In the genomic region with DNA sequence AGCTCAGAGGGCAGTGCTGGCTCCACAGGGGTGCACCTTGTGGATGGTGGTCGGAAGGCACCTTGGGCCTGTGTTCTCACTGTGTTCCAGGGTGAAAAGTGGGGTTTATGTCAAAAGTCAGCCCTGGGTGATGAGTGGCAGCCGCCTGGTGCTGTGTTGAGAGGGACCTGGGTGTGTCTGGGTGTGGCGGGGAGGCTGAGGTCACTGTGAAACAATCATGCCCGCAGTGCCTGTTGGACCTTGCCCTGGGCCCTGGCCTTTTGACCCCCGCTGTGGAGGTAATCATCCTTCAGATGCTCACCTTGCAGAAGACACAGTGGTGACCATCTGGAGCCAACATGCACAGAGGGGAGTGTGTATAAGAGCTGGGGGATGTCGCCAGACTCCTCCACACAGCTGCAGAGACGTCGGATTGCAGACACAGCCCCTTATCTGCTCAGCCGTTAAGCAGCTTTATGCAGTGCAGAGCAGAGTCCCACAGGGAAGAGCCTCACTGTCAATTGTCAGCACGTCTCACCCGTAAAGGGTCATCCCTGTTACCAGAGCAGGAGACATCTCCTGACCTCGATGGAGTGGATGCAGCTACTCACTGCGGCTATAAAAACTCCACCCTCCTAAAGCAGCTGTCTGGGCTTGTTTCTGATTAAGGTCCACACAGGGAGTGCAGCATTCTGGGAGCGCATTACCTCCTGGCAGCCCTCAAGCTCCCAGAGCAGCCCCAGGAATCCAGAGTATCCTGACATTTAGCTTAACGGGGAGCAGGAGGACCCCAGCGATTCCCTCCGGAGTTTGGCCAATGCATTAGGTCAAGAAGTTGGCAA, we compare ENCODE assay signal across 1 cellular context.
TF ChIP-seq lines count a peak whose summit lies in the region.

No MANE protein-coding gene starts in this region.

TF ChIP-seq in SK-N-SH, 30 proteins besides CTCF, POLR2A, EP300 and RAD21:
- peak; percentile 40 for TF ChIP-seq FOXJ3 (CRISPR knock-in tag; IDR thresholded peaks at IDR 0.05)
- peak; percentile 72; the same call in 1 of the 2 replicates for TF ChIP-seq MXI1 (IDR thresholded peaks at IDR 0.05; ENCODE audit: low read depth, low read length)
- 0 out of 2 replicates have a peak, but pooled peaks have one; percentile 5 for TF ChIP-seq SMC3 (IDR thresholded peaks at IDR 0.05; ENCODE audit: low read depth, low read length)
- TF ChIP-seq GATA2 (CRISPR knock-in tag; IDR thresholded peaks at IDR 0.05), result peak; percentile 77
- TF ChIP-seq, protein P1, sequence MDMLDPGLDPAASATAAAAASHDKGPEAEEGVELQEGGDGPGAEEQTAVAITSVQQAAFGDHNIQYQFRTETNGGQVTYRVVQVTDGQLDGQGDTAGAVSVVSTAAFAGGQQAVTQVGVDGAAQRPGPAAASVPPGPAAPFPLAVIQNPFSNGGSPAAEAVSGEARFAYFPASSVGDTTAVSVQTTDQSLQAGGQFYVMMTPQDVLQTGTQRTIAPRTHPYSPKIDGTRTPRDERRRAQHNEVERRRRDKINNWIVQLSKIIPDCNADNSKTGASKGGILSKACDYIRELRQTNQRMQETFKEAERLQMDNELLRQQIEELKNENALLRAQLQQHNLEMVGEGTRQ (IDR thresholded peaks at IDR 0.05; ENCODE audit: borderline replicate concordance, low read depth, low read length), result no peak
- no peak for TF ChIP-seq JUND (IDR thresholded peaks at IDR 0.05)
- TF ChIP-seq RFX5 (IDR thresholded peaks at IDR 0.05; ENCODE audit: low read length), result no peak
- peak; percentile 61 for TF ChIP-seq CHD2 (IDR thresholded peaks at IDR 0.05; ENCODE audit: low read length, partially characterized antibody)
- TF ChIP-seq SIN3A (IDR thresholded peaks at IDR 0.05; ENCODE audit: borderline replicate concordance, low read depth, low read length), result no peak
- TF ChIP-seq, protein P2, sequence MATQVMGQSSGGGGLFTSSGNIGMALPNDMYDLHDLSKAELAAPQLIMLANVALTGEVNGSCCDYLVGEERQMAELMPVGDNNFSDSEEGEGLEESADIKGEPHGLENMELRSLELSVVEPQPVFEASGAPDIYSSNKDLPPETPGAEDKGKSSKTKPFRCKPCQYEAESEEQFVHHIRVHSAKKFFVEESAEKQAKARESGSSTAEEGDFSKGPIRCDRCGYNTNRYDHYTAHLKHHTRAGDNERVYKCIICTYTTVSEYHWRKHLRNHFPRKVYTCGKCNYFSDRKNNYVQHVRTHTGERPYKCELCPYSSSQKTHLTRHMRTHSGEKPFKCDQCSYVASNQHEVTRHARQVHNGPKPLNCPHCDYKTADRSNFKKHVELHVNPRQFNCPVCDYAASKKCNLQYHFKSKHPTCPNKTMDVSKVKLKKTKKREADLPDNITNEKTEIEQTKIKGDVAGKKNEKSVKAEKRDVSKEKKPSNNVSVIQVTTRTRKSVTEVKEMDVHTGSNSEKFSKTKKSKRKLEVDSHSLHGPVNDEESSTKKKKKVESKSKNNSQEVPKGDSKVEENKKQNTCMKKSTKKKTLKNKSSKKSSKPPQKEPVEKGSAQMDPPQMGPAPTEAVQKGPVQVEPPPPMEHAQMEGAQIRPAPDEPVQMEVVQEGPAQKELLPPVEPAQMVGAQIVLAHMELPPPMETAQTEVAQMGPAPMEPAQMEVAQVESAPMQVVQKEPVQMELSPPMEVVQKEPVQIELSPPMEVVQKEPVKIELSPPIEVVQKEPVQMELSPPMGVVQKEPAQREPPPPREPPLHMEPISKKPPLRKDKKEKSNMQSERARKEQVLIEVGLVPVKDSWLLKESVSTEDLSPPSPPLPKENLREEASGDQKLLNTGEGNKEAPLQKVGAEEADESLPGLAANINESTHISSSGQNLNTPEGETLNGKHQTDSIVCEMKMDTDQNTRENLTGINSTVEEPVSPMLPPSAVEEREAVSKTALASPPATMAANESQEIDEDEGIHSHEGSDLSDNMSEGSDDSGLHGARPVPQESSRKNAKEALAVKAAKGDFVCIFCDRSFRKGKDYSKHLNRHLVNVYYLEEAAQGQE (IDR thresholded peaks at IDR 0.05; ENCODE audit: low read depth, low read length), result no peak
- no peak for TF ChIP-seq NFIC (IDR thresholded peaks at IDR 0.05; ENCODE audit: borderline replicate concordance)
- TF ChIP-seq NRF1 (IDR thresholded peaks at IDR 0.05; ENCODE audit: low read depth, low read length), result no peak
- TF ChIP-seq RCOR1 (IDR thresholded peaks at IDR 0.05; ENCODE audit: low read length), result peak; percentile 78; the same call in 1 of the 2 replicates
- TF ChIP-seq RXRA (IDR thresholded peaks at IDR 0.05; ENCODE audit: borderline replicate concordance, low read depth), result no peak
TF ChIP-seq in SK-N-SH: peak in this region for 6.
